In the genomic region with DNA sequence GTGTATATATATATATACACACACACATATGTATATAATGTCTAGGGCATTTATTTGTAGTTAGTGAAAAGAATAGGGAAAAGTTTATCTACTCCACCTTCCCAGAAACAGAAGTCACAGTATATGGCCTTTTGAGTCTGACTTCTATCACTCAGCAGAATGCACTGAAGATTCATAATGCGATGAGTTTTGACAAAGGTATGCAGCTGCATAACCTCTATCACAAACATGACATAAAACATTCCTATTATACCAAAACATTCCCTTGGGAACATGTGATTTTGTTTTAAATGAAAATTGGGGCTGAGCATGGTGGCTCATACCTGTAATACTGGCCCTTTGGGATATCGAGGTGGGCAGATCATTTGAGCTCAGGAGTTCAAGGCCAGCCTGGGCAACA, we compare ENCODE assay signal across 27 cellular contexts.
A peak's percentile ranks its signal among the peaks of the same experiment; 100 is the strongest.
DNase-seq lines count a peak whose midpoint lies in the region; TF ChIP-seq lines count a peak whose summit lies in the region.
"Had no signal": no experiment of that assay in that cellular context is flagged by ENCODE, and none has a peak within 500 bp of the region (broad histone marks: within the 10 kb centered on the region; RNA-seq: fewer than 3 reads in every experiment).

No MANE protein-coding gene starts in this region.

- TF ChIP-seq CTCF in choroid plexus epithelial cell (conservative IDR thresholded peaks at IDR 0.05; ENCODE audit: low read depth, low read length): no peak
- no peak for TF ChIP-seq CTCF in testis (IDR thresholded peaks at IDR 0.05)

- H3K9me3 ChIP-seq in testis: no peaks in the 10 kb centered on the region
- H3K9me3 ChIP-seq: gastrocnemius medialis, ovary, uterus had no signal

- H3K36me3 ChIP-seq in testis (ENCODE audit: low read depth, missing control alignments): no peaks in the 10 kb centered on the region
- H3K36me3 ChIP-seq: gastrocnemius medialis, ovary, uterus had no signal

- H3K4me1 ChIP-seq in testis: no peaks in the 10 kb centered on the region
- H3K4me1 ChIP-seq: gastrocnemius medialis, uterus had no signal

- no peaks in the 10 kb centered on the region for H3K27me3 ChIP-seq in testis
- H3K27me3 ChIP-seq: gastrocnemius medialis, ovary, uterus had no signal

- H3K4me3 ChIP-seq in choroid plexus epithelial cell (ENCODE audit: low read depth, low read length) (no peak overlapping the region), testis (no peak overlapping the region)
- H3K4me3 ChIP-seq: gastrocnemius medialis, GM23338, ovary, smooth muscle cell, uterus had no signal

- intact Hi-C loops in testis (cut with DNase I; ENCODE audit: low total_unique reads): no loop called here

- no peak overlapping the region for H3K27ac ChIP-seq in testis
- H3K27ac ChIP-seq: C4-2B, gastrocnemius medialis, KMS-11, ovary, uterus, VCaP had no signal

- no peak for TF ChIP-seq POLR2A in testis (IDR thresholded peaks at IDR 0.05)

- WGBS in testis, 2 donors: 81 to 85% methylated on average over 2 of the region's 2 CpGs

- DNase-seq in EH (ENCODE audit: low read depth): peak; percentile 74
- DNase-seq in M059J (ENCODE audit: low read depth): peak; percentile 71
- DNase-seq in choroid plexus epithelial cell (ENCODE audit: low read depth): peak; percentile 72
- peak; percentile 68 for DNase-seq in kidney glomerular epithelial cell (lab: John Stamatoyannopoulos, UW)
- no peak for DNase-seq in testis
- DNase-seq in NCI-H748 treated with DMSO at 0.1 percent for 48 hours (lab: John Stamatoyannopoulos, UW): no peak
- DNase-seq in stimulated activated CD4-positive, alpha-beta T cell treated with anti-CD3 and anti-CD28 coated beads, Interleukin-15, amount 100 ng/mL, for 24 hours: no peak
- DNase-seq in LoVo (ENCODE audit: low spot score): no peak
- DNase-seq: ACHN; activated CD4-positive, alpha-beta T cell treated with anti-CD3 and anti-CD28 coated beads, Interleukin-2, amount 10 ng/mL, durations not matched to agents 24 days and 14 days; activated naive CD4-positive, alpha-beta T cell treated with Interleukin-2 at 50 U/mL for 16 hours; activated T-cell treated with anti-CD3 and anti-CD28 coated beads, Interleukin-2, amount 50 U/mL, for 48 hours; Calu3; central memory CD4-positive, alpha-beta T cell; gastrocnemius medialis; hypothalamus; islet precursor cell; MV-4-11; NCI-H1694; ovary; retina; uterus had no signal

Comparison
In these comparisons a context has a peak if more than half of its experiments do, and no peak if none do; other contexts are left out.
1. DNase-seq: peak in EH (single experiment), M059J (single experiment), choroid plexus epithelial cell (single experiment) and kidney glomerular epithelial cell (single experiment); none in testis (single experiment), NCI-H748 treated with DMSO at 0.1 percent for 48 hours (single experiment), stimulated activated CD4-positive, alpha-beta T cell treated with anti-CD3 and anti-CD28 coated beads, Interleukin-15, amount 100 ng/mL, for 24 hours (single experiment) and LoVo (single experiment).